ENCODE assay signal across 15 cellular contexts in the genomic region with DNA sequence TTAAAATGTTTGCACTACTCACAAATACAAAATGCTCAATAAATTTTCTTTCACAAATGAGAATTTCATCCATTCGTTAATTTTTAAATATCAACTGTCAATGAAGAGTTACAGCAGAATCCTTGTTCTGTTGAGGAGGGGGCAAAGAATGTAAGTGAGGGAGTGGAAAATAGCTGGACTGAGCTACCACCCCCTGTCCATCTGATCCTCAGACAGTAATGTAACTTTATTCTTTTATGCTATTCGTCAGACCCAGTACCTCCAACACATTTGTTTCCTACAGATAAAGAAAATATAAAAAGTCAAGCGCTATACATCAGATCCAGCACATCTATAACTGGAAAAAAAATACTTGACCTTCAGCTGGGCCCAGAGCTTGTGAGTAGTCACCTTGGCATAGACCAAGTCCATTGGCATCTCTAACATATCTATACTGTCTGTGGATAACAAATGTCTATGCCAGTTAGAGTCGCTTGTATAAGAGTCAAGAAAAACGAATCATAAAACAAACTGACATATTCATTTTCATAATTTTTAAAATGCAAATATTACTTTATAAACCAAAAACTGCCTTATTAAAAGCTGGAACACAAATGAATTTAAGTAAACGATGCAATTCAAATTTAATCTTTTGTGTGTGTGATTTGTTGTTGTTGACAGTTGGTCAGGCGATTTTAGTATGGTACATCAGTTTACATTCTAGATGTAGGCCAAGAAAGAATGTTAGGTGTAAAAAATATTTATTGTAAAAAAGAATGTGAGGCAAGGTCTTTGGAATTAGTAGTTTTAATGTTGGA. TPM values are rescaled to one million over a fixed set of nuclear protein-coding genes. Genes with fewer than 3 reads are reported as not detected.
A peak's percentile ranks its signal among the peaks of the same experiment; 100 is the strongest.
DNase-seq lines count a peak whose midpoint lies in the region; ATAC-seq and TF ChIP-seq lines count a peak whose summit lies in the region.
"Had no signal": no experiment of that assay in that cellular context is flagged by ENCODE, and none has a peak within 500 bp of the region (broad histone marks: within the 10 kb centered on the region; RNA-seq: fewer than 3 reads in every experiment).

No MANE protein-coding gene starts in this region.

- peak overlapping the region; percentile 95 for H3K9ac ChIP-seq in Loucy (ENCODE audit: low read depth, low read length, poor library complexity, severe bottlenecking)

- POLR2A ChIA-PET in activated CD4-positive, alpha-beta T cell treated with anti-CD3 and anti-CD28 coated beads for 36 hours (lab: Charles Lee): interaction anchor here (1.5 to 10.8 kb wide), 6 partner anchors 8 to 159 kb away, joined by 3 to 571 read pairs (median 68); a partner anchor contains a TSS
- POLR2A ChIA-PET in WTC11 (lab: Charles Lee): interaction anchor here (0.7 to 11.6 kb wide), 22 partner anchors 11 to 1863 kb away, joined by 3 to 365 read pairs (median 15); a partner anchor contains a TSS

- H3K9me3 ChIP-seq in Loucy (ENCODE audit: insufficient read depth, low read depth, low read length): no peaks in the 10 kb centered on the region
- H3K9me3 ChIP-seq: prostate gland, transverse colon had no signal

- H3K27me3 ChIP-seq in Loucy (ENCODE audit: insufficient read depth, low read length, poor library complexity, severe bottlenecking): no peaks in the 10 kb centered on the region
- H3K27me3 ChIP-seq: transverse colon had no signal

- H3K27ac Mint-ChIP-seq in activated CD4-positive, alpha-beta T cell treated with anti-CD3 and anti-CD28 coated beads for 36 hours: peak overlapping the region; percentile 74
- H3K27ac Mint-ChIP-seq in WTC11: peak overlapping the region; percentile 99
- peak overlapping the region; percentile 82 to 97 (median 92) for H3K27ac Mint-ChIP-seq in nephron

- no peaks in the 10 kb centered on the region for H4K20me1 ChIP-seq in Loucy (ENCODE audit: insufficient read depth, low read length, poor library complexity, severe bottlenecking)

- peak overlapping the region; percentile 73 for H3K4me2 ChIP-seq in Loucy (ENCODE audit: low read depth, low read length, poor library complexity, severe bottlenecking)

- no peaks in the 10 kb centered on the region for H3K9me3 Mint-ChIP-seq in activated CD4-positive, alpha-beta T cell treated with anti-CD3 and anti-CD28 coated beads for 36 hours (ENCODE audit: low read depth)
- H3K9me3 Mint-ChIP-seq in WTC11 (no peaks in the 10 kb centered on the region), nephron (no peaks in the 10 kb centered on the region)
- H3K9me3 Mint-ChIP-seq: central memory CD8-positive, alpha-beta T cell had no signal

- H3K79me2 ChIP-seq in Loucy (ENCODE audit: insufficient read depth, low read length): no peaks in the 10 kb centered on the region

- no peaks in the 10 kb centered on the region for H3K27me3 Mint-ChIP-seq in activated CD4-positive, alpha-beta T cell treated with anti-CD3 and anti-CD28 coated beads for 36 hours
- no peaks in the 10 kb centered on the region for H3K27me3 Mint-ChIP-seq in WTC11 (ENCODE audit: low read depth)
- H3K27me3 Mint-ChIP-seq in nephron (ENCODE audit: low read depth): no peaks in the 10 kb centered on the region
- H3K27me3 Mint-ChIP-seq: central memory CD8-positive, alpha-beta T cell had no signal

- no peaks in the 10 kb centered on the region for H3K9me2 ChIP-seq in Loucy (replicated peaks; ENCODE audit: low read depth, low read length)

- H2AFZ ChIP-seq in Loucy (ENCODE audit: low read length): no peak overlapping the region

- TF ChIP-seq CTCF in Loucy (conservative IDR thresholded peaks at IDR 0.05; ENCODE audit: low read length): no peak
- no peak for TF ChIP-seq CTCF in WTC11 (IDR thresholded peaks at IDR 0.05)
- TF ChIP-seq CTCF in nephron (IDR thresholded peaks at IDR 0.05; ENCODE audit: unreplicated experiment in 3 of 3): no peak

- ATAC-seq in activated CD4-positive, alpha-beta T cell treated with anti-CD3 and anti-CD28 coated beads for 36 hours: no peak
- ATAC-seq in WTC11: no peak
- ATAC-seq in GM21423 (IDR thresholded peaks at IDR 0.05; ENCODE audit: unreplicated experiment): no peak
- no peak for ATAC-seq in GM19023 (IDR thresholded peaks at IDR 0.05; ENCODE audit: unreplicated experiment)
- ATAC-seq: left lobe of liver had no signal

- peak overlapping the region; percentile 80 for H3K4me3 ChIP-seq in Loucy (ENCODE audit: low read length, poor library complexity, severe bottlenecking)
- H3K4me3 ChIP-seq: prostate gland, transverse colon had no signal

- H3K4me3 Mint-ChIP-seq in activated CD4-positive, alpha-beta T cell treated with anti-CD3 and anti-CD28 coated beads for 36 hours: peak overlapping the region; percentile 81
- H3K4me3 Mint-ChIP-seq in WTC11 (peak overlapping the region; percentile 91), nephron (peak overlapping the region; percentile 56 to 77 (median 66))
- H3K4me3 Mint-ChIP-seq: central memory CD8-positive, alpha-beta T cell had no signal

- CTCF ChIA-PET in activated CD4-positive, alpha-beta T cell treated with anti-CD3 and anti-CD28 coated beads for 36 hours (lab: Charles Lee): interaction anchor here (1.0 to 4.4 kb wide), 8 partner anchors 9 to 38 kb away, joined by 3 to 49 read pairs (median 6); a partner anchor contains a TSS
- CTCF ChIA-PET in WTC11 (lab: Charles Lee): interaction anchor here (1.2 kb wide), 1 partner anchor 8 kb away, joined by 3 read pairs; no protein-coding TSS in a partner anchor

- peaks cover 59% of the 10 kb centered on the region for H3K4me1 ChIP-seq in Loucy (ENCODE audit: insufficient read depth, low read length, poor library complexity, severe bottlenecking)
- H3K4me1 ChIP-seq: prostate gland had no signal

- peaks cover 10% of the 10 kb centered on the region for H3K36me3 Mint-ChIP-seq in activated CD4-positive, alpha-beta T cell treated with anti-CD3 and anti-CD28 coated beads for 36 hours (ENCODE audit: low read depth)
- H3K36me3 Mint-ChIP-seq in WTC11 (peaks cover 5% of the 10 kb centered on the region), nephron (ENCODE audit: low read depth) (no peaks in the 10 kb centered on the region)

- intact Hi-C loops in activated CD4-positive, alpha-beta T cell treated with anti-CD3 and anti-CD28 coated beads for 36 hours (cut with DNase I, micrococcal nuclease): loop anchor here (5.0 to 10.0 kb wide), 2 partner anchors 1782 to 1805 kb away; a partner anchor contains a TSS

- no peak for DNase-seq in activated CD4-positive, alpha-beta T cell treated with anti-CD3 and anti-CD28 coated beads for 36 hours
- DNase-seq in activated CD4-positive, alpha-beta T cell treated with anti-CD3 and anti-CD28 coated beads for 1 hour: no peak
- DNase-seq in WTC11 (ENCODE audit: low spot score) (no peak), middle frontal gyrus (ENCODE audit: extremely low spot score, low spot score) (no peak)
- DNase-seq: GF-D8, NCI-H2081 treated with DMSO at 0.1 percent for 48 hours, SHP77, transverse colon had no signal

- no peaks in the 10 kb centered on the region for H3K36me3 ChIP-seq in Loucy (ENCODE audit: insufficient read depth, low read length)
- H3K36me3 ChIP-seq: prostate gland, transverse colon had no signal

- H3F3A ChIP-seq in Loucy (ENCODE audit: low read depth): peaks cover 27% of the 10 kb centered on the region; the same call in 1 of the 2 replicates

- H3K4me1 Mint-ChIP-seq in activated CD4-positive, alpha-beta T cell treated with anti-CD3 and anti-CD28 coated beads for 36 hours: peaks cover 62% of the 10 kb centered on the region
- H3K4me1 Mint-ChIP-seq in WTC11 (peaks cover 56% of the 10 kb centered on the region), nephron (peaks cover 67% of the 10 kb centered on the region)

TF ChIP-seq in WTC11, 78 proteins besides CTCF, POLR2A, EP300 and RAD21 (continues in another document):
- TF ChIP-seq CREB1 (CRISPR knock-in tag; IDR thresholded peaks at IDR 0.05): no peak
- TF ChIP-seq, protein P1, sequence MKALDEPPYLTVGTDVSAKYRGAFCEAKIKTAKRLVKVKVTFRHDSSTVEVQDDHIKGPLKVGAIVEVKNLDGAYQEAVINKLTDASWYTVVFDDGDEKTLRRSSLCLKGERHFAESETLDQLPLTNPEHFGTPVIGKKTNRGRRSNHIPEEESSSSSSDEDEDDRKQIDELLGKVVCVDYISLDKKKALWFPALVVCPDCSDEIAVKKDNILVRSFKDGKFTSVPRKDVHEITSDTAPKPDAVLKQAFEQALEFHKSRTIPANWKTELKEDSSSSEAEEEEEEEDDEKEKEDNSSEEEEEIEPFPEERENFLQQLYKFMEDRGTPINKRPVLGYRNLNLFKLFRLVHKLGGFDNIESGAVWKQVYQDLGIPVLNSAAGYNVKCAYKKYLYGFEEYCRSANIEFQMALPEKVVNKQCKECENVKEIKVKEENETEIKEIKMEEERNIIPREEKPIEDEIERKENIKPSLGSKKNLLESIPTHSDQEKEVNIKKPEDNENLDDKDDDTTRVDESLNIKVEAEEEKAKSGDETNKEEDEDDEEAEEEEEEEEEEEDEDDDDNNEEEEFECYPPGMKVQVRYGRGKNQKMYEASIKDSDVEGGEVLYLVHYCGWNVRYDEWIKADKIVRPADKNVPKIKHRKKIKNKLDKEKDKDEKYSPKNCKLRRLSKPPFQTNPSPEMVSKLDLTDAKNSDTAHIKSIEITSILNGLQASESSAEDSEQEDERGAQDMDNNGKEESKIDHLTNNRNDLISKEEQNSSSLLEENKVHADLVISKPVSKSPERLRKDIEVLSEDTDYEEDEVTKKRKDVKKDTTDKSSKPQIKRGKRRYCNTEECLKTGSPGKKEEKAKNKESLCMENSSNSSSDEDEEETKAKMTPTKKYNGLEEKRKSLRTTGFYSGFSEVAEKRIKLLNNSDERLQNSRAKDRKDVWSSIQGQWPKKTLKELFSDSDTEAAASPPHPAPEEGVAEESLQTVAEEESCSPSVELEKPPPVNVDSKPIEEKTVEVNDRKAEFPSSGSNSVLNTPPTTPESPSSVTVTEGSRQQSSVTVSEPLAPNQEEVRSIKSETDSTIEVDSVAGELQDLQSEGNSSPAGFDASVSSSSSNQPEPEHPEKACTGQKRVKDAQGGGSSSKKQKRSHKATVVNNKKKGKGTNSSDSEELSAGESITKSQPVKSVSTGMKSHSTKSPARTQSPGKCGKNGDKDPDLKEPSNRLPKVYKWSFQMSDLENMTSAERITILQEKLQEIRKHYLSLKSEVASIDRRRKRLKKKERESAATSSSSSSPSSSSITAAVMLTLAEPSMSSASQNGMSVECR (CRISPR knock-in tag; IDR thresholded peaks at IDR 0.05; ENCODE audit: borderline replicate concordance): no peak
- TF ChIP-seq, protein P2, sequence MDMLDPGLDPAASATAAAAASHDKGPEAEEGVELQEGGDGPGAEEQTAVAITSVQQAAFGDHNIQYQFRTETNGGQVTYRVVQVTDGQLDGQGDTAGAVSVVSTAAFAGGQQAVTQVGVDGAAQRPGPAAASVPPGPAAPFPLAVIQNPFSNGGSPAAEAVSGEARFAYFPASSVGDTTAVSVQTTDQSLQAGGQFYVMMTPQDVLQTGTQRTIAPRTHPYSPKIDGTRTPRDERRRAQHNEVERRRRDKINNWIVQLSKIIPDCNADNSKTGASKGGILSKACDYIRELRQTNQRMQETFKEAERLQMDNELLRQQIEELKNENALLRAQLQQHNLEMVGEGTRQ (CRISPR knock-in tag; IDR thresholded peaks at IDR 0.05): no peak
- no peak for TF ChIP-seq GRHL2 (CRISPR knock-in tag; IDR thresholded peaks at IDR 0.05; ENCODE audit: insufficient replicate concordance, severe bottlenecking)

RNA-seq across cellular contexts. Expression of a gene that starts 57.2 kb away (rescaled TPM):
- total RNA-seq in activated CD4-positive, alpha-beta T cell treated with anti-CD3 and anti-CD28 coated beads for 36 hours: 1 to 10 TPM; 1.1 to 1.4 TPM
- total RNA-seq in WTC11 (2021): 1.9 to 2.4 TPM (median 2.0 TPM) in 3 replicates
